ENCODE assay signal across 10 cellular contexts in the genomic region with DNA sequence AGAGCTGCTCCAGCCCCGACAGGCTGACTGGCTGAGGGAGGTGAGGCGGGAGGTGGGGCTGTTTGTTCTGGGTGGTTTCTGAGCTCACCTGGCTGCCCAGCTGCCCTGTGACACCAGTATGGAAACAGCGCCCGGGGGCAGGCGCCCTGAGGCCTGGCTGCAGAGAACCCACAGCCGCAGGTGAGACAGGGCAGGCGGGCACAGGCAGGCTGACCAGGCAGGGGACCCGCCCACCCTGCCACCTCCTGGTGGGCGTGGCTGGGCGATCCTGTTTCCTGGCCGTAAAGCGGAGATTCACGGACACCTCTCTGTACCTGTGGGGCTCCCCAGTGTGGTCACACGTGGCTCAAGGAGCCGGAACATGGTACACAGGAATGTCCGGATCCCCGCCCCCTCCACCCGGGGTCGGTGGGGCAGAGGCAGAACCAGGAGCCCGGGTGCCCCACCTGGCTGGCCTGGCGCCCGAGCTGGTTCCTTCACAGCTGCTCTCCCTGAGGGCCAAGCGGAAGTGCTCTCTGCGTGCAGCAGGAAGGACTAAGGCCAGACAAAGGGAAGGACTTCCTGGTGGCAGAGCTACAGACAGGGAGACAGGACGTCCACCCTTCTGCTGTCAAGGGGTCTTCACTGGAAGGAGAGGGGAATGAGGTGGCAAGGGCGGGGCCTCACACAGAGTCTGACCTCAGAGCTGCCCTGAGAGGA. TPM values are rescaled to one million over a fixed set of nuclear protein-coding genes. Genes with fewer than 3 reads are reported as not detected.
DNase-seq lines count a peak whose midpoint lies in the region; ATAC-seq and TF ChIP-seq lines count a peak whose summit lies in the region.
"Had no signal": no experiment of that assay in that cellular context is flagged by ENCODE, and none has a peak within 500 bp of the region (broad histone marks: within the 10 kb centered on the region; RNA-seq: fewer than 3 reads in every experiment).

No MANE protein-coding gene starts in this region.

- H3K36me3 ChIP-seq in H7 (replicated peaks; ENCODE audit: control insufficient read depth, insufficient read depth, low read length) = no peaks in the 10 kb centered on the region
- peaks cover 11% of the 10 kb centered on the region for H3K36me3 ChIP-seq in NT2/D1 (ENCODE audit: insufficient read depth, insufficient read length, low read length)

- H3K4me3 ChIP-seq in H7 (ENCODE audit: insufficient read depth, low read depth, low read length) (no peak overlapping the region), NT2/D1 (ENCODE audit: insufficient read length, low read depth) (no peak overlapping the region)

- peak overlapping the region; percentile 18 for H3K4me3 Mint-ChIP-seq in osteocyte (ENCODE audit: unreplicated experiment)
- H3K4me3 Mint-ChIP-seq: T-helper 2 cell treated with Interferon-gamma antibody and Interleukin-4, amounts not matched to agents 5 μg/mL and 100 μg/mL, for 36 hours; type B pancreatic cell had no signal

- no peak for TF ChIP-seq CTCF in osteocyte (IDR thresholded peaks at IDR 0.05)

- H3K27me3 Mint-ChIP-seq in osteocyte (ENCODE audit: unreplicated experiment) = no peaks in the 10 kb centered on the region
- H3K27me3 Mint-ChIP-seq: type B pancreatic cell had no signal

- no peaks in the 10 kb centered on the region for H3K27me3 ChIP-seq in H7 (ENCODE audit: control insufficient read depth, insufficient read depth, low read length)
- H3K27me3 ChIP-seq in NT2/D1 (ENCODE audit: insufficient read depth, insufficient read length) = no peaks in the 10 kb centered on the region

- no peaks in the 10 kb centered on the region for H3K9me3 Mint-ChIP-seq in osteocyte (ENCODE audit: unreplicated experiment)
- H3K9me3 Mint-ChIP-seq: T-helper 2 cell treated with Interferon-gamma antibody and Interleukin-4, amounts not matched to agents 5 μg/mL and 100 μg/mL, for 36 hours; type B pancreatic cell had no signal

- H3K9me3 ChIP-seq in NT2/D1 (ENCODE audit: insufficient read depth, low read length) = no peaks in the 10 kb centered on the region

- no peaks in the 10 kb centered on the region for H3K36me3 Mint-ChIP-seq in osteocyte (ENCODE audit: unreplicated experiment)
- H3K36me3 Mint-ChIP-seq: type B pancreatic cell had no signal

- no peak overlapping the region for H3K27ac Mint-ChIP-seq in osteocyte (ENCODE audit: unreplicated experiment)
- H3K27ac Mint-ChIP-seq: T-helper 2 cell treated with Interferon-gamma antibody and Interleukin-4, amounts not matched to agents 5 μg/mL and 100 μg/mL, for 36 hours; type B pancreatic cell had no signal

- H3K9ac ChIP-seq in NT2/D1 (ENCODE audit: insufficient read length, low read depth) = peak overlapping the region; percentile 56

- DNase-seq in H7 (peak; percentile 84), NT2/D1 (ENCODE audit: low read depth, low spot score) (no peak), osteocyte (ENCODE audit: extremely low spot score, unreplicated experiment) (no peak), activated T-cell treated with anti-CD3 and anti-CD28 coated beads for 4 hours (no peak), OCI-M1 (lab: John Stamatoyannopoulos, UW) (no peak)

- peaks cover 54% of the 10 kb centered on the region for H3K4me1 ChIP-seq in NT2/D1 (ENCODE audit: insufficient read depth, insufficient read length)

- ATAC-seq in esophagus mucosa = peak; percentile 36
- no peak for ATAC-seq in HG03342 (IDR thresholded peaks at IDR 0.05; ENCODE audit: unreplicated experiment)
- ATAC-seq in GM19395 (IDR thresholded peaks at IDR 0.05; ENCODE audit: unreplicated experiment) = no peak

- H3K4me1 Mint-ChIP-seq in osteocyte (ENCODE audit: unreplicated experiment) = peaks cover 73% of the 10 kb centered on the region

RNA-seq across cellular contexts. Expression of a gene that starts 3.9 kb away (rescaled TPM):
- total RNA-seq in H7 (2014; rRNA removed; shearing (Covaris generic)) = 5.2 and 7.6 TPM in 2 replicates
- 16.1 TPM for total RNA-seq in esophagus mucosa
- 55.9 and 63.1 TPM in 2 replicates for total RNA-seq in osteocyte

RNA-seq across cellular contexts. Expression of a gene that starts 48.8 kb away (rescaled TPM):
- 71.8 and 78.7 TPM in 2 replicates for total RNA-seq in H7 (2014; rRNA removed; shearing (Covaris generic))
- total RNA-seq in esophagus mucosa = 50.4 TPM
- total RNA-seq in osteocyte = 111 and 121 TPM in 2 replicates
